Comparison of ENCODE assay signal across 1 cellular context in genomic region chr10:73780301-73780700, GRCh38.
TF ChIP-seq lines count a peak whose summit lies in the region.

No MANE protein-coding gene starts in this region.

TF ChIP-seq in neural cell, 6 proteins besides CTCF, POLR2A, EP300 and RAD21:
- no peak for TF ChIP-seq REST (IDR thresholded peaks at IDR 0.05; ENCODE audit: borderline replicate concordance)
- no peak for TF ChIP-seq POLR2AphosphoS5 (IDR thresholded peaks at IDR 0.05)
- no peak for TF ChIP-seq MXI1 (conservative IDR thresholded peaks at IDR 0.05; ENCODE audit: poor library complexity, severe bottlenecking)
- TF ChIP-seq SMC3 (conservative IDR thresholded peaks at IDR 0.05; ENCODE audit: poor library complexity), result no peak
- TF ChIP-seq TAF1 (IDR thresholded peaks at IDR 0.05; ENCODE audit: low read depth), result no peak
- TF ChIP-seq EZH2 (IDR thresholded peaks at IDR 0.05; ENCODE audit: borderline replicate concordance, insufficient read depth, low read length, poor library complexity, severe bottlenecking), result no peak
